8 cellular contexts compared by ENCODE assay signal in the genomic region with DNA sequence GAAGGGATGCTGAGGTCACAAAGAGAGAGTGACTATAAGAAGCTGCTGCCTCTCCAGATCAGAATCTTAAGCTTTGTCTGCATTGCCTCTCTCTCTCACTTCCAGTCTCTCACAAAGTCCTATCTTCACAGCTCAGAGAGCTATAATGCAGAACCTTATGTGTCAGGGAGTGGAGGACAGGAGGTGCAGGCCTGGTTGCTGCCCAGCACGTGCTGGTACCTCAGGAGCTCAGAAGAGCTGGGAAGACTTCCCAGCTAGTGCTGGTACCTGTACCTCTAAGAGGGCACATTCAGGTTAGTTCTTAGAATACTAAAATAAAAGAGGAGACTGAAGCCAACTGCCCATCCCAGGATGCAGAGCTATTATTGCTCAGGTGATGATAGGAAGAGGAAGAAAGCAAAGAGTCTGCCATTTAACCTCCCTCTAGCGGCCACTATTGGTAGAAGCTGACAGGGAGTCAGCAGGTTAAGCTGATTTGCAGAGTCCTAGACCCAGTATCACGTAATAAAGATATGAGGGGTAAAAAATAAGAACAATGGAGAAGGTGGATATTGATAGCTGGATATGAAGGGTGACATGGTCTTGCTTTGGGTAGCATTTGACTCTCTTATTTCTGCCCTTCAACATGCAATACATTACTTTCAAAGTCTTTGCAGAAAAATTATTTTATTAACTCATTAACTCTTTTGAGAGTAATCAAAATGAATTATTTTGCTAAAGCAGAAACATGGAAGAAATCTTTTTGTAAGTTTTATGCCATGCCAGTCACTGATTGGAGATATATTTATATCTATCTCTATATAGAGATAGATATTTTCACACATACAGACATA.
A peak's percentile ranks its signal among the peaks of the same experiment; 100 is the strongest.
DNase-seq lines count a peak whose midpoint lies in the region; ATAC-seq and TF ChIP-seq lines count a peak whose summit lies in the region.

No MANE protein-coding gene starts in this region.

- peak; percentile 98 for ATAC-seq in GM21723 (IDR thresholded peaks at IDR 0.05; ENCODE audit: unreplicated experiment)

- H3K27me3 ChIP-seq in ascending aorta: no peaks in the 10 kb centered on the region

- H3K4me3 ChIP-seq in ascending aorta: no peak overlapping the region

- peak; percentile 69 for TF ChIP-seq CTCF in GM10248 (IDR thresholded peaks at IDR 0.05; ENCODE audit: control extremely low read depth, extremely low read depth, low read depth, missing control alignments)
- peak in 2 of 3 experiments; percentile 24 to 41 for TF ChIP-seq CTCF in ascending aorta (IDR thresholded peaks at IDR 0.05)

- DNase-seq in GM10248 (ENCODE audit: extremely low spot score): peak; percentile 54
- DNase-seq in Kasumi-1 (lab: John Stamatoyannopoulos, UW): peak; percentile 45 to 51
- DNase-seq in T follicular helper cell (ENCODE audit: low read depth): peak; percentile 30
- no peak for DNase-seq in ascending aorta (ENCODE audit: low spot score in 2 of 2)
- peak; percentile 54 for DNase-seq in kidney tubule cell (ENCODE audit: low spot score)
- peak; percentile 65 for DNase-seq in stimulated activated CD8-positive, alpha-beta memory T cell treated with anti-CD3 and anti-CD28 coated beads, Interleukin-4, amount 100 ng/mL, for 48 hours
- no peak for DNase-seq in dedifferentiated amniotic fluid mesenchymal stem cell (ENCODE audit: extremely low spot score)

- POLR2A ChIA-PET in GM10248 (lab: Yijun Ruan, JAX): interaction anchor here (1.1 kb wide), 1 partner anchor 280 kb away, joined by 3 read pairs; no protein-coding TSS in a partner anchor

- H3K4me1 ChIP-seq in ascending aorta: no peaks in the 10 kb centered on the region

- CTCF ChIA-PET in GM10248 (lab: Yijun Ruan, JAX): interaction anchor here (0.6 to 2.7 kb wide), 52 partner anchors 9 to 620 kb away, joined by 3 to 38 read pairs (median 4); a partner anchor contains a TSS

- no peak overlapping the region for H3K27ac ChIP-seq in ascending aorta

- intact Hi-C loops in ascending aorta (cut with DNase I): no loop called here

- H3K9me3 ChIP-seq in ascending aorta: no peaks in the 10 kb centered on the region

- no peaks in the 10 kb centered on the region for H3K36me3 ChIP-seq in ascending aorta

Comparison
In these comparisons a context has a peak if more than half of its experiments do, and no peak if none do; other contexts are left out.
1. DNase-seq: peak in GM10248 (single experiment), Kasumi-1 (2 of 2), T follicular helper cell (single experiment), kidney tubule cell (single experiment) and stimulated activated CD8-positive, alpha-beta memory T cell treated with anti-CD3 and anti-CD28 coated beads, Interleukin-4, amount 100 ng/mL, for 48 hours (single experiment); none in ascending aorta (0 of 2) and dedifferentiated amniotic fluid mesenchymal stem cell (single experiment).